In the genomic region with DNA sequence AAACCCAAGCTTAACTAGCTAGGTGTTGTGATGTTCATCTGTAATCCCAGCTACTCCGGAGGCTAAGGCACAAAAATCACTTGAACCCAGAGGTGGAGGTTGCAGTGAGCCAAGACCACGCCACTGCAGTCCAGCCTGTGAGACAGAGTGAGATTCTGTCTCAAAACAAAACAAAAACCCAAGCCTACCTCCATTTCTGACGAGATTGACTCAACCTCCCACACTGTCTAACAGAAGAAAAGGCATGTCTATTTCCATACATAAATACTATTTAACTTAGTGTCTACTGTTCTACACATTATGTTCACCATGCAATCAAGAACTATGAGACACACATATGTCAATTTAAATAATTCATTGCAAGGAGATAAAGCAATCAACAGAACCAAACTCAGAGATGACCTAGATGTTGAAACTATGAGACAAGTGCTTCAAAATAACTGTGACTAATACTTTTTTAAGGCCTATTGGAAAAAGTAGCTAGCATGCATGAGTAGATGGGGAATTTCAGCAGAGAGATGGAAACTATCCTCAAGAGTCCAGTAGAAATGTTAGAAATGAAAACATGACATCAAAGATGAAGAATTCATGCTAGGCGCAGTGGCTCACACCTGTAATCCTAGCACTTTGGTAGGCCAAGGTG, we compare ENCODE assay signal across 1 cellular context.
TF ChIP-seq lines count a peak whose summit lies in the region.

No MANE protein-coding gene starts in this region.

TF ChIP-seq in WTC11, 78 proteins besides CTCF, POLR2A, EP300 and RAD21 (continued from another document):
- TF ChIP-seq, protein P1, sequence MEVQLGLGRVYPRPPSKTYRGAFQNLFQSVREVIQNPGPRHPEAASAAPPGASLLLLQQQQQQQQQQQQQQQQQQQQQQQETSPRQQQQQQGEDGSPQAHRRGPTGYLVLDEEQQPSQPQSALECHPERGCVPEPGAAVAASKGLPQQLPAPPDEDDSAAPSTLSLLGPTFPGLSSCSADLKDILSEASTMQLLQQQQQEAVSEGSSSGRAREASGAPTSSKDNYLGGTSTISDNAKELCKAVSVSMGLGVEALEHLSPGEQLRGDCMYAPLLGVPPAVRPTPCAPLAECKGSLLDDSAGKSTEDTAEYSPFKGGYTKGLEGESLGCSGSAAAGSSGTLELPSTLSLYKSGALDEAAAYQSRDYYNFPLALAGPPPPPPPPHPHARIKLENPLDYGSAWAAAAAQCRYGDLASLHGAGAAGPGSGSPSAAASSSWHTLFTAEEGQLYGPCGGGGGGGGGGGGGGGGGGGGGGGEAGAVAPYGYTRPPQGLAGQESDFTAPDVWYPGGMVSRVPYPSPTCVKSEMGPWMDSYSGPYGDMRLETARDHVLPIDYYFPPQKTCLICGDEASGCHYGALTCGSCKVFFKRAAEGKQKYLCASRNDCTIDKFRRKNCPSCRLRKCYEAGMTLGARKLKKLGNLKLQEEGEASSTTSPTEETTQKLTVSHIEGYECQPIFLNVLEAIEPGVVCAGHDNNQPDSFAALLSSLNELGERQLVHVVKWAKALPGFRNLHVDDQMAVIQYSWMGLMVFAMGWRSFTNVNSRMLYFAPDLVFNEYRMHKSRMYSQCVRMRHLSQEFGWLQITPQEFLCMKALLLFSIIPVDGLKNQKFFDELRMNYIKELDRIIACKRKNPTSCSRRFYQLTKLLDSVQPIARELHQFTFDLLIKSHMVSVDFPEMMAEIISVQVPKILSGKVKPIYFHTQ (CRISPR knock-in tag; IDR thresholded peaks at IDR 0.05) = no peak
- TF ChIP-seq, protein P2, sequence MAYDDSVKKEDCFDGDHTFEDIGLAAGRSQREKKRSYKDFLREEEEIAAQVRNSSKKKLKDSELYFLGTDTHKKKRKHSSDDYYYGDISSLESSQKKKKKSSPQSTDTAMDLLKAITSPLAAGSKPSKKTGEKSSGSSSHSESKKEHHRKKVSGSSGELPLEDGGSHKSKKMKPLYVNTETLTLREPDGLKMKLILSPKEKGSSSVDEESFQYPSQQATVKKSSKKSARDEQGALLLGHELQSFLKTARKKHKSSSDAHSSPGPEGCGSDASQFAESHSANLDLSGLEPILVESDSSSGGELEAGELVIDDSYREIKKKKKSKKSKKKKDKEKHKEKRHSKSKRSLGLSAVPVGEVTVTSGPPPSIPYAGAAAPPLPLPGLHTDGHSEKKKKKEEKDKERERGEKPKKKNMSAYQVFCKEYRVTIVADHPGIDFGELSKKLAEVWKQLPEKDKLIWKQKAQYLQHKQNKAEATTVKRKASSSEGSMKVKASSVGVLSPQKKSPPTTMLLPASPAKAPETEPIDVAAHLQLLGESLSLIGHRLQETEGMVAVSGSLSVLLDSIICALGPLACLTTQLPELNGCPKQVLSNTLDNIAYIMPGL (CRISPR knock-in tag; IDR thresholded peaks at IDR 0.05) = no peak
- TF ChIP-seq NFE2L1 (CRISPR knock-in tag; IDR thresholded peaks at IDR 0.05) = no peak
